Comparison of ENCODE assay signal across 1 cellular context in the genomic region with DNA sequence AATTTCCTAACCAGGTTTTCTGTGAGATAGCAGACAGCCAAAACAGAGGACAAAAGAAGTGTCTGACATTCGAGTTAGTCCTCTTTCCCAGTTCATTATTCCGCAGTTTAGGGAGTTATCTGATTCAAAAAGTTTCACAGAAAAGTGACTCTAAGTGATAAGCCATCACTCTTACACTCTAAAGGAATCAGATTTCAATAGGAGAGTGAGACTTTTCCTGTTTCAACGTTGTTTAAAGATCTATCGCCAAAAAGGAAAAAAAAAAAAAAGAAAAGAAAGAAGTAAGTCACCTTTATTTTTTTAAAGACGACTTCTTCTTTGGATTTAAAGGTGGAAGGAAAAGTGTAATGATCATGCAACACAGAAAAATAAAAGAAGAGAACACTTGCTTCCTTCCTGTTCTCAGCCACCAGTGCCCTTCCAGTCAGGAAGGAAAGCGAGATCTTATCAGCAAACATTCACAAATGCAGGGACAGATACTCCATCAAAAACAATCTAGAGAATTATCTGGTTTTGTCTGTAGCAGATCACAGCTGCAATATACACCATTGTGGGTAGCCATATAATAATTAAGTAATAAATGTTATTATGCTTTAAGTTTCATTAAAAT.
TF ChIP-seq lines count a peak whose summit lies in the region.

No MANE protein-coding gene starts in this region.

TF ChIP-seq in IMR-90, 13 proteins besides CTCF, POLR2A, EP300 and RAD21:
- TF ChIP-seq MXI1 (IDR thresholded peaks at IDR 0.05; ENCODE audit: borderline replicate concordance, low read depth, low read length) (no peak), CHD1 (IDR thresholded peaks at IDR 0.05; ENCODE audit: low read depth, low read length) (no peak), BHLHE40 (IDR thresholded peaks at IDR 0.05; ENCODE audit: low read depth, low read length) (no peak)
TF ChIP-seq in IMR-90: peak in this region for 0.
